Comparison of ENCODE assay signal across 8 cellular contexts in genomic region chr2:176126929-176127768, GRCh38. TPM values are rescaled to one million over a fixed set of nuclear protein-coding genes. Genes with fewer than 3 reads are reported as not detected.
DNase-seq lines count a peak whose midpoint lies in the region; ATAC-seq, FAIRE-seq and TF ChIP-seq lines count a peak whose summit lies in the region.

No MANE protein-coding gene starts in this region.

- CTCF ChIA-PET in AG04449 (lab: Yijun Ruan, JAX), result interaction anchor here (0.6 to 30.2 kb wide), 46 partner anchors 12 to 1208 kb away, joined by 3 to 1421 read pairs (median 4); partner anchors contain the start of gene HOXD10

- H3K36me3 Mint-ChIP-seq in activated T-cell treated with anti-CD3 and anti-CD28 coated beads, Interleukin-2, amount 50 U/mL, for 72 hours (ENCODE audit: insufficient read depth in 2 of 2), result peaks cover 0 to 2% of the 10 kb centered on the region in 2 donors
- peaks cover 18% of the 10 kb centered on the region for H3K36me3 Mint-ChIP-seq in activated T-helper 17 cell treated with anti-CD3 and anti-CD28 coated beads, Interleukin-2, amount 50 U/mL, for 72 hours (ENCODE audit: low read depth)

- no peak for TF ChIP-seq POLR2A in H54 (IDR thresholded peaks at IDR 0.05; ENCODE audit: low read depth, low read length)

- H3K4me3 Mint-ChIP-seq in activated T-cell treated with anti-CD3 and anti-CD28 coated beads, Interleukin-2, amount 50 U/mL, for 72 hours, result no peak overlapping the region
- H3K4me3 Mint-ChIP-seq in activated T-helper 17 cell treated with anti-CD3 and anti-CD28 coated beads, Interleukin-2, amount 50 U/mL, for 72 hours, result no peak overlapping the region

- POLR2A ChIA-PET in AG04449 (lab: Yijun Ruan, JAX), result interaction anchor here (0.7 to 1.0 kb wide), 4 partner anchors 9 to 511 kb away, joined by 3 to 5 read pairs (median 4); no protein-coding TSS in a partner anchor

- peaks cover 42% of the 10 kb centered on the region for H3K4me1 Mint-ChIP-seq in activated T-cell treated with anti-CD3 and anti-CD28 coated beads, Interleukin-2, amount 50 U/mL, for 72 hours (ENCODE audit: low read depth)
- no peaks in the 10 kb centered on the region for H3K4me1 Mint-ChIP-seq in activated T-helper 17 cell treated with anti-CD3 and anti-CD28 coated beads, Interleukin-2, amount 50 U/mL, for 72 hours

- no peaks in the 10 kb centered on the region for H3K9me3 Mint-ChIP-seq in activated T-cell treated with anti-CD3 and anti-CD28 coated beads, Interleukin-2, amount 50 U/mL, for 72 hours
- no peaks in the 10 kb centered on the region for H3K9me3 Mint-ChIP-seq in activated T-helper 17 cell treated with anti-CD3 and anti-CD28 coated beads, Interleukin-2, amount 50 U/mL, for 72 hours

- peak overlapping the region; percentile 63 for H3K27ac Mint-ChIP-seq in activated T-cell treated with anti-CD3 and anti-CD28 coated beads, Interleukin-2, amount 50 U/mL, for 72 hours
- H3K27ac Mint-ChIP-seq in activated T-helper 17 cell treated with anti-CD3 and anti-CD28 coated beads, Interleukin-2, amount 50 U/mL, for 72 hours, result no peak overlapping the region

- H3K4me3 ChIP-seq in AG04449 (ENCODE audit: low read depth, low read length) (peak overlapping the region; percentile 13), fibroblast of the aortic adventitia (ENCODE audit: low read depth, low read length) (no peak overlapping the region)

- peak; percentile 57 for TF ChIP-seq CTCF in AG04449 (IDR thresholded peaks at IDR 0.05; ENCODE audit: insufficient read depth, low read length, missing control alignments)
- peak; percentile 75 for TF ChIP-seq CTCF in fibroblast of the aortic adventitia (IDR thresholded peaks at IDR 0.05; ENCODE audit: insufficient read depth, low read length)

- DNase-seq in AG04449 (ENCODE audit: low read depth, low spot score), result no peak
- no peak for DNase-seq in H54 (ENCODE audit: insufficient read length, low spot score)
- DNase-seq in OCI-M1 (lab: John Stamatoyannopoulos, UW), result peak; percentile 79
- DNase-seq in activated T-cell treated with anti-CD3 and anti-CD28 coated beads, Interleukin-2, amount 50 U/mL, for 72 hours, result peak; percentile 61 to 67
- peak; percentile 78 for DNase-seq in fibroblast of the aortic adventitia (ENCODE audit: low read depth)
- DNase-seq in pons (ENCODE audit: low spot score), result peak; percentile 65

- ATAC-seq in activated T-cell treated with anti-CD3 and anti-CD28 coated beads, Interleukin-2, amount 50 U/mL, for 72 hours (replicated peaks in 1 of 2), result no peak
- ATAC-seq in GM19463 (IDR thresholded peaks at IDR 0.05; ENCODE audit: unreplicated experiment), result no peak
- no peak for ATAC-seq in activated T-helper 17 cell treated with anti-CD3 and anti-CD28 coated beads, Interleukin-2, amount 50 U/mL, for 72 hours (replicated peaks)

- peak; percentile 82 for FAIRE-seq in H54 (lab: Jason Lieb, UNC)

- H3K27me3 Mint-ChIP-seq in activated T-cell treated with anti-CD3 and anti-CD28 coated beads, Interleukin-2, amount 50 U/mL, for 72 hours (ENCODE audit: low read depth), result peaks cover 75% of the 10 kb centered on the region
- peaks cover 66% of the 10 kb centered on the region for H3K27me3 Mint-ChIP-seq in activated T-helper 17 cell treated with anti-CD3 and anti-CD28 coated beads, Interleukin-2, amount 50 U/mL, for 72 hours

RNA-seq across cellular contexts. Expression of gene HOXD8, which starts 2.4 kb away (rescaled TPM):
- not detected for total RNA-seq in activated T-cell treated with anti-CD3 and anti-CD28 coated beads, Interleukin-2, amount 50 U/mL, for 72 hours
- 0.45 and 0.49 TPM in 2 replicates for total RNA-seq in fibroblast of the aortic adventitia (ENCODE audit: low replicate concordance)
- not detected for total RNA-seq in activated T-helper 17 cell treated with anti-CD3 and anti-CD28 coated beads, Interleukin-2, amount 50 U/mL, for 72 hours

RNA-seq across cellular contexts. Expression of gene HOXD9, which starts 4.6 kb away (rescaled TPM):
- not detected for total RNA-seq in activated T-cell treated with anti-CD3 and anti-CD28 coated beads, Interleukin-2, amount 50 U/mL, for 72 hours
- total RNA-seq in fibroblast of the aortic adventitia (ENCODE audit: low replicate concordance), result not detected in 2 replicates
- not detected for total RNA-seq in activated T-helper 17 cell treated with anti-CD3 and anti-CD28 coated beads, Interleukin-2, amount 50 U/mL, for 72 hours

RNA-seq across cellular contexts. Expression of gene HOXD10, which starts 10.6 kb away (rescaled TPM):
- not detected for total RNA-seq in activated T-cell treated with anti-CD3 and anti-CD28 coated beads, Interleukin-2, amount 50 U/mL, for 72 hours
- total RNA-seq in fibroblast of the aortic adventitia (ENCODE audit: low replicate concordance), result not detected in 2 replicates
- not detected for total RNA-seq in activated T-helper 17 cell treated with anti-CD3 and anti-CD28 coated beads, Interleukin-2, amount 50 U/mL, for 72 hours

RNA-seq across cellular contexts. Expression of gene HOXD11, which starts 20.1 kb away (rescaled TPM):
- total RNA-seq in activated T-cell treated with anti-CD3 and anti-CD28 coated beads, Interleukin-2, amount 50 U/mL, for 72 hours, result not detected
- not detected in 2 replicates for total RNA-seq in fibroblast of the aortic adventitia (ENCODE audit: low replicate concordance)
- not detected for total RNA-seq in activated T-helper 17 cell treated with anti-CD3 and anti-CD28 coated beads, Interleukin-2, amount 50 U/mL, for 72 hours

RNA-seq across cellular contexts. Expression of gene HOXD4, which starts 24.2 kb away (rescaled TPM):
- not detected for total RNA-seq in activated T-cell treated with anti-CD3 and anti-CD28 coated beads, Interleukin-2, amount 50 U/mL, for 72 hours
- 1.1 TPM in 1 of 2 replicates, not detected in the other for total RNA-seq in fibroblast of the aortic adventitia (ENCODE audit: low replicate concordance)
- not detected for total RNA-seq in activated T-helper 17 cell treated with anti-CD3 and anti-CD28 coated beads, Interleukin-2, amount 50 U/mL, for 72 hours

Comparison
In these comparisons a context has a peak if more than half of its experiments do, and no peak if none do; other contexts are left out.
1. DNase-seq: peak in OCI-M1 (single experiment), activated T-cell treated with anti-CD3 and anti-CD28 coated beads, Interleukin-2, amount 50 U/mL, for 72 hours (2 of 2), fibroblast of the aortic adventitia (single experiment) and pons (single experiment); none in AG04449 (single experiment) and H54 (single experiment).